ENCODE assay signal across 23 cellular contexts in the genomic region with DNA sequence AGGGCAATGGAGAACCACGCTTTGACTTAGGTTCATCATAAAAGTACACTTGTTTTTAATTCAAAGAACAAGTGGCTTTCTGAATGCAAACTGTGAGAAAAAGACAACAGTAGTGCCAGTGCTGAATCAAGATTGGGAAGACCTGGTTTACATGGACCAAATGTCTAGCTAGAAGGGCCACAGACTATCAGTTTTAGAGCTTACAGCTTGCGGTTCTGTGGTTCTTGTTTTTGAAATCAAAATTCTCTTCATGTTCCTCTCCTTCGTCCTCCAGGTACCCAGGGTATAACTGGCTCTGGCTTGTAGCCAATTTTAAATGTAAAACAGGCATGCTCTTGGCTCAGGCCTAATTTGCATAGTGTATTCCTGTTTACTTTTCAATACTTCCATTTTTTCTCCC.
"Had no signal": no experiment of that assay in that cellular context is flagged by ENCODE, and none has a peak within 500 bp of the region (broad histone marks: within the 10 kb centered on the region; RNA-seq: fewer than 3 reads in every experiment).

No MANE protein-coding gene starts in this region.

- H3K36me3 ChIP-seq: esophagus squamous epithelium, gastrocnemius medialis, neutrophil, pancreas, right atrium auricular region, thyroid gland, upper lobe of right lung had no signal

- H3K4me1 ChIP-seq: esophagus squamous epithelium, right atrium auricular region, thyroid gland, upper lobe of right lung had no signal

- H3K9me3 ChIP-seq: esophagus squamous epithelium, gastrocnemius medialis, neutrophil, pancreas, psoas muscle, right atrium auricular region, thyroid gland, upper lobe of right lung had no signal

- DNase-seq: activated CD4-positive, alpha-beta memory T cell treated with anti-CD3 and anti-CD28 coated beads, Interleukin-2, amount 10 ng/mL, durations not matched to agents 7 days and 5 days; activated CD4-positive, alpha-beta T cell treated with anti-CD3 and anti-CD28 coated beads, Interleukin-2, amount 10 ng/mL, durations not matched to agents 24 days and 14 days; activated gamma-delta T cell treated with Interleukin-2 at 50 U/mL for 16 hours; activated T-cell treated with anti-CD3 and anti-CD28 coated beads, Interleukin-2, amount 50 U/mL, for 1 hour; amygdala; endodermal cell; esophagus squamous epithelium; gastrocnemius medialis; left ventricle myocardium superior; mammary epithelial cell; midbrain; pancreas; psoas muscle; stimulated activated CD4-positive, alpha-beta T cell treated with anti-CD3 and anti-CD28 coated beads, Interleukin-4, amount 100 ng/mL, for 24 hours; stimulated activated naive CD4-positive, alpha-beta T cell treated with Interleukin-2 at 50 U/mL for 16 hours; substantia nigra; thyroid gland; upper lobe of right lung had no signal

- H3K4me3 ChIP-seq: coronary artery, esophagus squamous epithelium, gastrocnemius medialis, pancreas, psoas muscle, right atrium auricular region, thyroid gland, upper lobe of right lung had no signal

- ATAC-seq: activated CD4-positive, CD25-positive, alpha-beta regulatory T cell treated with anti-CD3 and anti-CD28 coated beads, Interleukin-2, amount 50 U/mL, for 24 hours; gastrocnemius medialis; left ventricle myocardium superior; pancreas; psoas muscle; upper lobe of right lung had no signal

- H3K27me3 ChIP-seq: esophagus squamous epithelium, gastrocnemius medialis, neutrophil, pancreas, right atrium auricular region, thyroid gland, upper lobe of right lung had no signal

- H3K27ac ChIP-seq: coronary artery, esophagus squamous epithelium, gastrocnemius medialis, neutrophil, pancreas, psoas muscle, right atrium auricular region, thyroid gland, upper lobe of right lung, VCaP had no signal
